In genomic region chr16:5496013-5496412, GRCh38 we compare ENCODE assay signal across 39 cellular contexts.
"Had no signal": no experiment of that assay in that cellular context is flagged by ENCODE, and none has a peak within 500 bp of the region (broad histone marks: within the 10 kb centered on the region; RNA-seq: fewer than 3 reads in every experiment).

No MANE protein-coding gene starts in this region.

- H3K4me1 Mint-ChIP-seq: activated naive CD4-positive, alpha-beta T cell treated with anti-CD3 and anti-CD28 coated beads, Interleukin-2, amount 10 ng/mL, durations not matched to agents 7 days and 5 days; activated naive CD4-positive, alpha-beta T cell treated with anti-CD3 and anti-CD28 coated beads, Interleukin-2, amount 50 U/mL, for 24 hours; activated naive CD8-positive, alpha-beta T cell treated with anti-CD3 and anti-CD28 coated beads for 36 hours; activated naive CD8-positive, alpha-beta T cell treated with anti-CD3 and anti-CD28 coated beads, Interleukin-2, amount 10 ng/mL, durations not matched to agents 7 days and 5 days; activated naive CD8-positive, alpha-beta T cell treated with anti-CD3 and anti-CD28 coated beads, Interleukin-2, amount 50 U/mL, for 24 hours; activated T-helper 17 cell treated with anti-CD3 and anti-CD28 coated beads, Interleukin-2, amount 50 U/mL, for 72 hours; brain; central memory CD8-positive, alpha-beta T cell had no signal

- H3K36me3 ChIP-seq: adrenal gland, ascending aorta, brain microvascular endothelial cell, breast epithelium, cardiac muscle cell had no signal

- DNase-seq: activated effector memory CD4-positive, alpha-beta T cell treated with anti-CD3 and anti-CD28 coated beads, Interleukin-2, amount 50 U/mL, for 16 hours; activated effector memory CD4-positive, alpha-beta T cell treated with Interleukin-2 at 50 U/mL for 16 hours; activated gamma-delta T cell; activated gamma-delta T cell treated with Interleukin-2 at 50 U/mL for 16 hours; activated naive CD4-positive, alpha-beta T cell; activated naive CD4-positive, alpha-beta T cell treated with anti-CD3 and anti-CD28 coated beads for 36 hours; activated naive CD4-positive, alpha-beta T cell treated with anti-CD3 and anti-CD28 coated beads, Interleukin-2, amount 10 ng/mL, durations not matched to agents 7 days and 5 days; activated naive CD4-positive, alpha-beta T cell treated with anti-CD3 and anti-CD28 coated beads, Interleukin-2, amount 50 U/mL, for 16 hours; activated naive CD4-positive, alpha-beta T cell treated with Interleukin-2 at 50 U/mL for 16 hours; activated naive CD8-positive, alpha-beta T cell treated with anti-CD3 and anti-CD28 coated beads for 36 hours; activated naive CD8-positive, alpha-beta T cell treated with anti-CD3 and anti-CD28 coated beads, Interleukin-2, amount 10 ng/mL, durations not matched to agents 7 days and 5 days; activated naive CD8-positive, alpha-beta T cell treated with anti-CD3 and anti-CD28 coated beads, Interleukin-2, amount 50 U/mL, for 24 hours; activated T-cell treated with anti-CD3 and anti-CD28 coated beads, Interleukin-2, amount 50 U/mL, for 1 hour; activated T-cell treated with anti-CD3 and anti-CD28 coated beads, Interleukin-2, amount 50 U/mL, for 24 hours; activated T-cell treated with anti-CD3 and anti-CD28 coated beads, Interleukin-2, amount 50 U/mL, for 4 hours; activated T-cell treated with anti-CD3 and anti-CD28 coated beads, Interleukin-2, amount 50 U/mL, for 48 hours; activated T-cell treated with anti-CD3 and anti-CD28 coated beads, Interleukin-2, amount 50 U/mL, for 72 hours; adrenal gland; amniotic stem cell; amygdala; anterior cingulate cortex; aorta; body of pancreas; brain microvascular endothelial cell; caudate nucleus; cerebellar nuclear complex had no signal

- H3K4me3 ChIP-seq: adrenal gland, ascending aorta, body of pancreas, breast epithelium, cardiac muscle cell had no signal

- H3K27me3 ChIP-seq: adrenal gland, ascending aorta, brain microvascular endothelial cell had no signal

- FAIRE-seq: astrocyte, bronchial epithelial cell had no signal

- ATAC-seq: activated naive CD4-positive, alpha-beta T cell treated with anti-CD3 and anti-CD28 coated beads, Interleukin-2, amount 50 U/mL, for 72 hours; activated naive CD8-positive, alpha-beta T cell treated with anti-CD3 and anti-CD28 coated beads, Interleukin-2, amount 50 U/mL, for 24 hours; activated T-cell treated with anti-CD3 and anti-CD28 coated beads, Interleukin-2, amount 50 U/mL, for 4 hours; activated T-cell treated with anti-CD3 and anti-CD28 coated beads, Interleukin-2, amount 50 U/mL, for 72 hours; activated T-helper 17 cell treated with anti-CD3 and anti-CD28 coated beads, Interleukin-2, amount 50 U/mL, for 72 hours; body of pancreas had no signal

- H3K4me3 Mint-ChIP-seq: activated naive CD4-positive, alpha-beta T cell treated with anti-CD3 and anti-CD28 coated beads for 36 hours; activated naive CD4-positive, alpha-beta T cell treated with anti-CD3 and anti-CD28 coated beads, Interleukin-2, amount 10 ng/mL, durations not matched to agents 7 days and 5 days; activated naive CD4-positive, alpha-beta T cell treated with anti-CD3 and anti-CD28 coated beads, Interleukin-2, amount 50 U/mL, for 24 hours; activated naive CD8-positive, alpha-beta T cell; activated naive CD8-positive, alpha-beta T cell treated with anti-CD3 and anti-CD28 coated beads for 36 hours; activated naive CD8-positive, alpha-beta T cell treated with anti-CD3 and anti-CD28 coated beads, Interleukin-2, amount 10 ng/mL, durations not matched to agents 7 days and 5 days; activated naive CD8-positive, alpha-beta T cell treated with anti-CD3 and anti-CD28 coated beads, Interleukin-2, amount 50 U/mL, for 24 hours; activated T-cell treated with anti-CD3 and anti-CD28 coated beads, Interleukin-2, amount 50 U/mL, for 24 hours; activated T-cell treated with anti-CD3 and anti-CD28 coated beads, Interleukin-2, amount 50 U/mL, for 4 hours; activated T-cell treated with anti-CD3 and anti-CD28 coated beads, Interleukin-2, amount 50 U/mL, for 72 hours; activated T-helper 1 cell treated with anti-CD3 and anti-CD28 coated beads, Interleukin-12 subunit alpha, Interleukin-12 subunit beta, Interleukin-2, Interleukin-4 antibody, amounts not matched to agents 30 ng/mL and 10 ng/mL and 1 ng/mL, durations not matched to agents 14 hours and 24 hours and 36 hours; activated T-helper 17 cell treated with anti-CD3 and anti-CD28 coated beads, Interleukin-2, amount 50 U/mL, for 72 hours; central memory CD8-positive, alpha-beta T cell had no signal

- H3K27me3 Mint-ChIP-seq: activated naive CD4-positive, alpha-beta T cell treated with anti-CD3 and anti-CD28 coated beads, Interleukin-2, amount 10 ng/mL, durations not matched to agents 7 days and 5 days; activated naive CD4-positive, alpha-beta T cell treated with anti-CD3 and anti-CD28 coated beads, Interleukin-2, amount 50 U/mL, for 24 hours; activated naive CD8-positive, alpha-beta T cell treated with anti-CD3 and anti-CD28 coated beads for 36 hours; activated naive CD8-positive, alpha-beta T cell treated with anti-CD3 and anti-CD28 coated beads, Interleukin-2, amount 10 ng/mL, durations not matched to agents 7 days and 5 days; activated T-cell treated with anti-CD3 and anti-CD28 coated beads, Interleukin-2, amount 50 U/mL, for 24 hours had no signal

- H3K27ac Mint-ChIP-seq: activated naive CD4-positive, alpha-beta T cell treated with anti-CD3 and anti-CD28 coated beads for 36 hours; activated naive CD4-positive, alpha-beta T cell treated with anti-CD3 and anti-CD28 coated beads, Interleukin-2, amount 10 ng/mL, durations not matched to agents 7 days and 5 days; activated naive CD4-positive, alpha-beta T cell treated with anti-CD3 and anti-CD28 coated beads, Interleukin-2, amount 50 U/mL, for 24 hours; activated naive CD4-positive, alpha-beta T cell treated with anti-CD3 and anti-CD28 coated beads, Interleukin-2, amount 50 U/mL, for 72 hours; activated naive CD8-positive, alpha-beta T cell; activated naive CD8-positive, alpha-beta T cell treated with anti-CD3 and anti-CD28 coated beads for 36 hours; activated naive CD8-positive, alpha-beta T cell treated with anti-CD3 and anti-CD28 coated beads, Interleukin-2, amount 10 ng/mL, durations not matched to agents 7 days and 5 days; activated naive CD8-positive, alpha-beta T cell treated with anti-CD3 and anti-CD28 coated beads, Interleukin-2, amount 50 U/mL, for 24 hours; activated T-cell treated with anti-CD3 and anti-CD28 coated beads, Interleukin-2, amount 50 U/mL, for 24 hours; activated T-cell treated with anti-CD3 and anti-CD28 coated beads, Interleukin-2, amount 50 U/mL, for 72 hours; activated T-helper 1 cell treated with anti-CD3 and anti-CD28 coated beads, Interleukin-12 subunit alpha, Interleukin-12 subunit beta, Interleukin-2, Interleukin-4 antibody, amounts not matched to agents 30 ng/mL and 10 ng/mL and 1 ng/mL, durations not matched to agents 14 hours and 24 hours and 36 hours; activated T-helper 17 cell treated with anti-CD3 and anti-CD28 coated beads, Interleukin-2, amount 50 U/mL, for 72 hours; activated T-helper 2 cell treated with anti-CD3 and anti-CD28 coated beads, Interferon-gamma antibody, Interleukin-2, Interleukin-4, amounts not matched to agents 10 μg/mL and 5 μg/mL and 100 μg/mL, durations not matched to agents 14 hours and 24 hours and 36 hours had no signal

- H3K4me1 ChIP-seq: adrenal gland, ascending aorta, body of pancreas, breast epithelium had no signal

- H3K9me3 ChIP-seq: adrenal gland, ascending aorta, body of pancreas, breast epithelium had no signal

- H3K9me3 Mint-ChIP-seq: activated naive CD4-positive, alpha-beta T cell treated with anti-CD3 and anti-CD28 coated beads for 36 hours; activated naive CD4-positive, alpha-beta T cell treated with anti-CD3 and anti-CD28 coated beads, Interleukin-2, amount 50 U/mL, for 24 hours; activated naive CD8-positive, alpha-beta T cell treated with anti-CD3 and anti-CD28 coated beads for 36 hours; activated naive CD8-positive, alpha-beta T cell treated with anti-CD3 and anti-CD28 coated beads, Interleukin-2, amount 10 ng/mL, durations not matched to agents 7 days and 5 days; activated T-cell treated with anti-CD3 and anti-CD28 coated beads, Interleukin-2, amount 50 U/mL, for 4 hours; activated T-helper 17 cell treated with anti-CD3 and anti-CD28 coated beads, Interleukin-2, amount 50 U/mL, for 72 hours; brain had no signal

- H3K36me3 Mint-ChIP-seq: activated naive CD4-positive, alpha-beta T cell treated with anti-CD3 and anti-CD28 coated beads, Interleukin-2, amount 10 ng/mL, durations not matched to agents 7 days and 5 days; activated naive CD4-positive, alpha-beta T cell treated with anti-CD3 and anti-CD28 coated beads, Interleukin-2, amount 50 U/mL, for 24 hours; activated naive CD4-positive, alpha-beta T cell treated with anti-CD3 and anti-CD28 coated beads, Interleukin-2, amount 50 U/mL, for 72 hours; activated naive CD8-positive, alpha-beta T cell; activated naive CD8-positive, alpha-beta T cell treated with anti-CD3 and anti-CD28 coated beads for 36 hours; activated naive CD8-positive, alpha-beta T cell treated with anti-CD3 and anti-CD28 coated beads, Interleukin-2, amount 10 ng/mL, durations not matched to agents 7 days and 5 days; brain had no signal

- H3K27ac ChIP-seq: adrenal gland, ascending aorta, body of pancreas, brain microvascular endothelial cell, breast epithelium, cardiac muscle cell had no signal
